15 cellular contexts compared by ENCODE assay signal in genomic region chr16:4303973-4304372, GRCh38. TPM values are rescaled to one million over a fixed set of nuclear protein-coding genes. Genes with fewer than 3 reads are reported as not detected.
DNase-seq lines count a peak whose midpoint lies in the region; ATAC-seq and TF ChIP-seq lines count a peak whose summit lies in the region.
"Had no signal": no experiment of that assay in that cellular context is flagged by ENCODE, and none has a peak within 500 bp of the region (broad histone marks: within the 10 kb centered on the region; RNA-seq: fewer than 3 reads in every experiment).

No MANE protein-coding gene starts in this region.

- no peak for ATAC-seq in stimulated activated effector memory CD8-positive, alpha-beta T cell treated with anti-CD3 and anti-CD28 coated beads, Interleukin-12 subunit alpha, Interleukin-12 subunit beta, amount 100 ng/mL, for 72 hours
- no peak for ATAC-seq in stimulated activated memory B cell treated with anti-CD40 and anti-IgM and Interleukin-4, amounts not matched to agents 10 μg/mL and 1 μg/mL and 100 μg/mL, for 72 hours

- H3K4me3 Mint-ChIP-seq in activated naive CD4-positive, alpha-beta T cell treated with anti-CD3 and anti-CD28 coated beads, Interleukin-2, amount 10 ng/mL, durations not matched to agents 7 days and 5 days = no peak overlapping the region
- peak overlapping the region; percentile 75 for H3K4me3 Mint-ChIP-seq in glutamatergic neuron (ENCODE audit: unreplicated experiment)
- H3K4me3 Mint-ChIP-seq in stimulated activated effector memory CD8-positive, alpha-beta T cell treated with anti-CD3 and anti-CD28 coated beads, Interleukin-12 subunit alpha, Interleukin-12 subunit beta, amount 100 ng/mL, for 72 hours = no peak overlapping the region
- H3K4me3 Mint-ChIP-seq in stimulated activated memory B cell treated with anti-CD40 and anti-IgM and Interleukin-4, amounts not matched to agents 10 μg/mL and 1 μg/mL and 100 μg/mL, for 72 hours = no peak overlapping the region

- no peak for DNase-seq in activated naive CD4-positive, alpha-beta T cell treated with anti-CD3 and anti-CD28 coated beads, Interleukin-2, amount 10 ng/mL, durations not matched to agents 7 days and 5 days
- no peak for DNase-seq in activated naive CD4-positive, alpha-beta T cell treated with Interleukin-2 at 50 U/mL for 16 hours
- DNase-seq in NCI-H69 (lab: John Stamatoyannopoulos, UW) (peak; percentile 71), glutamatergic neuron (peak; percentile 92), activated gamma-delta T cell treated with Interleukin-2 at 50 U/mL for 16 hours (no peak), GM19238 (ENCODE audit: insufficient read length, low spot score) (no peak)
- no peak for DNase-seq in stimulated activated effector memory CD8-positive, alpha-beta T cell treated with anti-CD3 and anti-CD28 coated beads, Interleukin-12 subunit alpha, Interleukin-12 subunit beta, amount 100 ng/mL, for 72 hours (ENCODE audit: low spot score in 2 of 2)
- DNase-seq: activated CD4-positive, alpha-beta T cell treated with anti-CD3 and anti-CD28 coated beads, Interleukin-2, amount 50 U/mL, for 48 hours; DMS79; GOT3; left ventricle myocardium inferior; MV-4-11; T1000; transverse colon had no signal

- CTCF ChIA-PET in activated naive CD4-positive, alpha-beta T cell treated with anti-CD3 and anti-CD28 coated beads, Interleukin-2, amount 10 ng/mL, durations not matched to agents 7 days and 5 days (lab: Charles Lee) = interaction anchor here (0.7 kb wide), 1 partner anchor 23 kb away, joined by 3 read pairs; no protein-coding TSS in a partner anchor

- H3K9me3 Mint-ChIP-seq in activated naive CD4-positive, alpha-beta T cell treated with anti-CD3 and anti-CD28 coated beads, Interleukin-2, amount 10 ng/mL, durations not matched to agents 7 days and 5 days = no peaks in the 10 kb centered on the region
- peaks cover 27% of the 10 kb centered on the region for H3K9me3 Mint-ChIP-seq in glutamatergic neuron (ENCODE audit: unreplicated experiment)
- H3K9me3 Mint-ChIP-seq in stimulated activated effector memory CD8-positive, alpha-beta T cell treated with anti-CD3 and anti-CD28 coated beads, Interleukin-12 subunit alpha, Interleukin-12 subunit beta, amount 100 ng/mL, for 72 hours = peaks cover 3% of the 10 kb centered on the region
- peaks cover 3% of the 10 kb centered on the region for H3K9me3 Mint-ChIP-seq in stimulated activated memory B cell treated with anti-CD40 and anti-IgM and Interleukin-4, amounts not matched to agents 10 μg/mL and 1 μg/mL and 100 μg/mL, for 72 hours

- no peak for TF ChIP-seq CTCF in glutamatergic neuron (IDR thresholded peaks at IDR 0.05; ENCODE audit: partially characterized antibody, unreplicated experiment)

- H3K4me1 Mint-ChIP-seq in activated naive CD4-positive, alpha-beta T cell treated with anti-CD3 and anti-CD28 coated beads, Interleukin-2, amount 10 ng/mL, durations not matched to agents 7 days and 5 days = peaks cover 38% of the 10 kb centered on the region
- H3K4me1 Mint-ChIP-seq in glutamatergic neuron (ENCODE audit: low read depth, unreplicated experiment) = peaks cover 36% of the 10 kb centered on the region
- H3K4me1 Mint-ChIP-seq in stimulated activated effector memory CD8-positive, alpha-beta T cell treated with anti-CD3 and anti-CD28 coated beads, Interleukin-12 subunit alpha, Interleukin-12 subunit beta, amount 100 ng/mL, for 72 hours = peaks cover 24% of the 10 kb centered on the region
- peaks cover 30% of the 10 kb centered on the region for H3K4me1 Mint-ChIP-seq in stimulated activated memory B cell treated with anti-CD40 and anti-IgM and Interleukin-4, amounts not matched to agents 10 μg/mL and 1 μg/mL and 100 μg/mL, for 72 hours

- H3K27me3 Mint-ChIP-seq in activated naive CD4-positive, alpha-beta T cell treated with anti-CD3 and anti-CD28 coated beads, Interleukin-2, amount 10 ng/mL, durations not matched to agents 7 days and 5 days = no peaks in the 10 kb centered on the region
- peaks cover 20% of the 10 kb centered on the region for H3K27me3 Mint-ChIP-seq in glutamatergic neuron (ENCODE audit: unreplicated experiment)
- no peaks in the 10 kb centered on the region for H3K27me3 Mint-ChIP-seq in stimulated activated memory B cell treated with anti-CD40 and anti-IgM and Interleukin-4, amounts not matched to agents 10 μg/mL and 1 μg/mL and 100 μg/mL, for 72 hours

- peaks cover 24% of the 10 kb centered on the region for H3K36me3 Mint-ChIP-seq in activated naive CD4-positive, alpha-beta T cell treated with anti-CD3 and anti-CD28 coated beads, Interleukin-2, amount 10 ng/mL, durations not matched to agents 7 days and 5 days
- H3K36me3 Mint-ChIP-seq in glutamatergic neuron (ENCODE audit: unreplicated experiment) = no peaks in the 10 kb centered on the region
- peaks cover 15% of the 10 kb centered on the region for H3K36me3 Mint-ChIP-seq in stimulated activated effector memory CD8-positive, alpha-beta T cell treated with anti-CD3 and anti-CD28 coated beads, Interleukin-12 subunit alpha, Interleukin-12 subunit beta, amount 100 ng/mL, for 72 hours
- H3K36me3 Mint-ChIP-seq in stimulated activated memory B cell treated with anti-CD40 and anti-IgM and Interleukin-4, amounts not matched to agents 10 μg/mL and 1 μg/mL and 100 μg/mL, for 72 hours = peaks cover 18% of the 10 kb centered on the region

- H3K27ac Mint-ChIP-seq in activated naive CD4-positive, alpha-beta T cell treated with anti-CD3 and anti-CD28 coated beads, Interleukin-2, amount 10 ng/mL, durations not matched to agents 7 days and 5 days = peak overlapping the region; percentile 24
- H3K27ac Mint-ChIP-seq in glutamatergic neuron (ENCODE audit: unreplicated experiment) = peak overlapping the region; percentile 95
- peak overlapping the region; percentile 54 for H3K27ac Mint-ChIP-seq in stimulated activated effector memory CD8-positive, alpha-beta T cell treated with anti-CD3 and anti-CD28 coated beads, Interleukin-12 subunit alpha, Interleukin-12 subunit beta, amount 100 ng/mL, for 72 hours
- no peak overlapping the region for H3K27ac Mint-ChIP-seq in stimulated activated memory B cell treated with anti-CD40 and anti-IgM and Interleukin-4, amounts not matched to agents 10 μg/mL and 1 μg/mL and 100 μg/mL, for 72 hours

RNA-seq across cellular contexts. Expression of gene GLIS2, which starts 11.9 kb away (rescaled TPM):
- 16.5 TPM for total RNA-seq in glutamatergic neuron (ENCODE audit: unreplicated experiment)

RNA-seq across cellular contexts. Expression of gene TFAP4, which starts 31.1 kb away (rescaled TPM):
- 13.0 TPM for total RNA-seq in glutamatergic neuron (ENCODE audit: unreplicated experiment)

RNA-seq across cellular contexts. Expression of gene PAM16, which starts 47.1 kb away (rescaled TPM):
- 33.1 TPM for total RNA-seq in glutamatergic neuron (ENCODE audit: unreplicated experiment)

Comparison
In these comparisons a context has a peak if more than half of its experiments do, and no peak if none do; other contexts are left out.
1. DNase-seq: peak in NCI-H69 (single experiment) and glutamatergic neuron (single experiment); none in activated naive CD4-positive, alpha-beta T cell treated with anti-CD3 and anti-CD28 coated beads, Interleukin-2, amount 10 ng/mL, durations not matched to agents 7 days and 5 days (single experiment), activated naive CD4-positive, alpha-beta T cell treated with Interleukin-2 at 50 U/mL for 16 hours (single experiment), stimulated activated effector memory CD8-positive, alpha-beta T cell treated with anti-CD3 and anti-CD28 coated beads, Interleukin-12 subunit alpha, Interleukin-12 subunit beta, amount 100 ng/mL, for 72 hours (0 of 2), activated gamma-delta T cell treated with Interleukin-2 at 50 U/mL for 16 hours (single experiment) and GM19238 (single experiment).